In the genomic region with DNA sequence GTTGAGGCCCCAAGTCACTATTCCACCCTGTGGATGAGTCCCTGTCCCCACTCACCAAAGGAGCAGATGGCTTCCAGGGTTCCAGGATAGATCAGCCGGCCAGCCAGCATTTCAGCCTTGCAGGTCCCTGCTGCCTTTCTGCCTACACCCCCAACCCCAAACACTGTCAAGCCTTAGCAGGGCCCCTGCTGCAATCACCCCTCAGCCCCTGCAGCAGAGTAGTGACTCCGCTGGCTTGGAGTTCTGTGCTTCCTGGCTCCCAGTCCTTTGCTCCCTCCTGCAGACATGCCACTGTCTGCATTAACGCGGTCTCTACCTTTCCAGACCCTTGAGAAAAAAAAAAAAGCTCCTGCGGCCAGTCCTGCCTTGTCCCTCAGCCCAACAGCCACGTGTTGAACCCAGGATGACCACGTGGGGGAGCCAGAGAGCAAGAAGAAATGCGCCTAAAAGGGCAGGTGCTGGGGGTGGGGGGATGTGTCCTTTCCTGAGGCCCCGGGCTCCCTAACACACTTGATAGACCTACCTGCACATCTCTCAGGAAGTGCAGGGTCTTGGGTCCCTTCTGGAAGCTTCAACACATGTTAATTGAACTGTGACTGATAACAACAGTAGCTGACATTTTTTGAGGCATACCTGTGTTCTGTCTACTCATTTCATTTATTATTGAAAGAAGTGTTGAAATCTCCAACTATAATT, we compare ENCODE assay signal across 8 cellular contexts. TPM values are rescaled to one million over a fixed set of nuclear protein-coding genes. Genes with fewer than 3 reads are reported as not detected.
DNase-seq lines count a peak whose midpoint lies in the region; ATAC-seq and TF ChIP-seq lines count a peak whose summit lies in the region.

No MANE protein-coding gene starts in this region.

- H2BK15ac ChIP-seq in IMR-90 (ENCODE audit: low read depth, low read length), result no peak overlapping the region

- in situ Hi-C loops in IMR-90 (cut with MboI; ENCODE audit: low sequenced_read_pairs), result loop anchor here (5.0 kb wide), 2 partner anchors 38 to 62 kb away; no protein-coding TSS in a partner anchor

- 0% methylated on average over 1 of the region's 9 CpGs; no CpG with 5 or more reads in 1 of the 2 experiments for WGBS in IMR-90 (ENCODE audit: extremely low coverage in 2 of 2, insufficient read length in 1 of 2), 2 experiments
- 12% methylated on average over 9 of the region's 9 CpGs for WGBS in tibial nerve, 2 donors

- H3K27me3 ChIP-seq in IMR-90 (ENCODE audit: control insufficient read depth, insufficient read depth, low read length), result peaks cover 2% of the 10 kb centered on the region
- no peaks in the 10 kb centered on the region for H3K27me3 ChIP-seq in Peyer's patch
- H3K27me3 ChIP-seq in tibial nerve, result no peaks in the 10 kb centered on the region

- peaks cover 5% of the 10 kb centered on the region for H4K20me1 ChIP-seq in IMR-90 (ENCODE audit: insufficient read depth, low read length)

- TF ChIP-seq POLR2A in IMR-90 (IDR thresholded peaks at IDR 0.05; ENCODE audit: low read depth, low read length) (no peak), Peyer's patch (IDR thresholded peaks at IDR 0.05) (no peak), tibial nerve (IDR thresholded peaks at IDR 0.05) (no peak)

- H3K9me1 ChIP-seq in IMR-90 (ENCODE audit: insufficient read depth, low read length), result no peaks in the 10 kb centered on the region

- no peak overlapping the region for H3K18ac ChIP-seq in IMR-90 (ENCODE audit: low read depth, low read length)

- H3K4me2 ChIP-seq in IMR-90 (ENCODE audit: low read depth, low read length), result no peak overlapping the region

- ATAC-seq in IMR-90 (ENCODE audit: low read depth), result peak; percentile 96
- no peak for ATAC-seq in HG02973 (IDR thresholded peaks at IDR 0.05; ENCODE audit: unreplicated experiment)

- H3K4me3 ChIP-seq in IMR-90 (ENCODE audit: insufficient read depth, low read depth, low read length) (no peak overlapping the region), Peyer's patch (no peak overlapping the region), fibroblast of the aortic adventitia (ENCODE audit: low read depth, low read length) (no peak overlapping the region), tibial nerve (no peak overlapping the region)

- dilution Hi-C loops in IMR-90 (cut with HindIII; ENCODE audit: low sequenced_read_pairs, unreplicated experiment), result no loop called here

- BruUV-seq in IMR-90 (replicated peaks; lab: Mats Ljungman, UMichigan), result no TSS peak

- H3K79me1 ChIP-seq in IMR-90 (ENCODE audit: low read depth in 1 of 2, low read length in 2 of 2), result no peaks in the 10 kb centered on the region

- POLR2A ChIA-PET in IMR-90 (lab: Charles Lee; ENCODE audit: unreplicated experiment), result interaction anchor here (0.6 kb wide), 1 partner anchor 29 kb away, joined by 4 read pairs; no protein-coding TSS in a partner anchor

- H3K23ac ChIP-seq in IMR-90 (ENCODE audit: low read depth, low read length), result no peak overlapping the region

- H3K36me3 ChIP-seq in IMR-90 (ENCODE audit: control insufficient read depth, insufficient read depth, low read length), result no peaks in the 10 kb centered on the region
- H3K36me3 ChIP-seq in Peyer's patch, result no peaks in the 10 kb centered on the region
- no peaks in the 10 kb centered on the region for H3K36me3 ChIP-seq in tibial nerve

- TF ChIP-seq EP300 in tibial nerve (IDR thresholded peaks at IDR 0.05), result no peak

- no peak overlapping the region for H4K8ac ChIP-seq in IMR-90 (ENCODE audit: low read depth in 2 of 2, low read length in 2 of 2)

- no peak overlapping the region for H4K91ac ChIP-seq in IMR-90 (ENCODE audit: insufficient read depth, low read depth, low read length)

- no peak overlapping the region for H2AFZ ChIP-seq in IMR-90 (replicated peaks; ENCODE audit: low read length, poor library complexity)

- H3K4me1 ChIP-seq in IMR-90 (ENCODE audit: control insufficient read depth, insufficient read depth, low read length), result no peaks in the 10 kb centered on the region
- H3K4me1 ChIP-seq in Peyer's patch, result peaks cover 0 to 7% (median 0%) of the 10 kb centered on the region in 4 donors
- H3K4me1 ChIP-seq in tibial nerve, result peaks cover 0 to 26% (median 10%) of the 10 kb centered on the region in 4 donors

- H3K4ac ChIP-seq in IMR-90 (ENCODE audit: low read depth, low read length), result no peak overlapping the region

- peak; percentile 68 for TF ChIP-seq RAD21 in IMR-90 (IDR thresholded peaks at IDR 0.05; ENCODE audit: low read length)

- H2BK120ac ChIP-seq in IMR-90 (ENCODE audit: low read depth, low read length), result no peak overlapping the region

- peak overlapping the region; percentile 60 for H2AK9ac ChIP-seq in IMR-90 (replicated peaks; ENCODE audit: low read depth, low read length, poor library complexity)

- CTCF ChIA-PET in IMR-90 (lab: Yijun Ruan, JAX), result interaction anchor here (0.6 to 1.4 kb wide), 17 partner anchors 9 to 851 kb away, joined by 3 to 10 read pairs (median 3); no protein-coding TSS in a partner anchor

- H3K14ac ChIP-seq in IMR-90 (replicated peaks; ENCODE audit: low read depth, low read length), result no peak overlapping the region

- H4K5ac ChIP-seq in IMR-90 (ENCODE audit: low read depth, low read length), result no peak overlapping the region

- TF ChIP-seq CTCF in IMR-90 (conservative IDR thresholded peaks at IDR 0.05; ENCODE audit: low read depth, low read length) (peak; percentile 74), Peyer's patch (IDR thresholded peaks at IDR 0.05) (peak; percentile 61 to 92 (median 74)), fibroblast of the aortic adventitia (IDR thresholded peaks at IDR 0.05; ENCODE audit: insufficient read depth, low read length) (peak; percentile 92), tibial nerve (IDR thresholded peaks at IDR 0.05) (peak; percentile 69 to 92 (median 83))

- peak; percentile 63 for DNase-seq in ELR (ENCODE audit: low read depth)
- peak; percentile 31 for DNase-seq in IMR-90
- peak; percentile 74 to 91 (median 78) for DNase-seq in Peyer's patch
- peak; percentile 69 for DNase-seq in activated T-helper 1 cell treated with Interleukin-2 at 50 U/mL for 16 hours (ENCODE audit: low read depth)
- DNase-seq in fibroblast of the aortic adventitia (ENCODE audit: low read depth), result peak; percentile 45
- peak; percentile 58 for DNase-seq in occipital lobe (lab: John Stamatoyannopoulos, UW)
- peak; percentile 67 to 85 for DNase-seq in tibial nerve (ENCODE audit: low spot score in 2 of 2)

- H3K9ac ChIP-seq in IMR-90 (ENCODE audit: low read depth, low read length), result no peak overlapping the region

- H3K9me3 ChIP-seq in IMR-90 (ENCODE audit: control insufficient read depth, insufficient read depth, low read length), result no peaks in the 10 kb centered on the region
- H3K9me3 ChIP-seq in Peyer's patch, result no peaks in the 10 kb centered on the region
- no peaks in the 10 kb centered on the region for H3K9me3 ChIP-seq in tibial nerve

- intact Hi-C loops in IMR-90 (cut with micrococcal nuclease), result loop anchor here (2.0 kb wide), 1 partner anchor 38 kb away; no protein-coding TSS in a partner anchor

- no peak overlapping the region for H2BK20ac ChIP-seq in IMR-90 (ENCODE audit: low read depth, low read length)

- no peak overlapping the region for H3K56ac ChIP-seq in IMR-90 (ENCODE audit: extremely low read depth, insufficient read depth, low read length)

- H2AK5ac ChIP-seq in IMR-90 (ENCODE audit: low read depth, low read length), result peak overlapping the region; percentile 37; the same call in 1 of the 2 replicates

- H3K27ac ChIP-seq in IMR-90 (ENCODE audit: insufficient read depth, low read length) (no peak overlapping the region), Peyer's patch (no peak overlapping the region), tibial nerve (no peak overlapping the region)

- H2BK5ac ChIP-seq in IMR-90 (ENCODE audit: low read depth, low read length, poor library complexity, severe bottlenecking), result no peak overlapping the region

TF ChIP-seq in IMR-90, 13 proteins besides CTCF, POLR2A, EP300 and RAD21:
- TF ChIP-seq SMC3 (IDR thresholded peaks at IDR 0.05; ENCODE audit: low read depth, low read length), result peak; percentile 75
- no peak for TF ChIP-seq FOS (IDR thresholded peaks at IDR 0.05; ENCODE audit: low read depth, low read length)
- TF ChIP-seq, protein P1, sequence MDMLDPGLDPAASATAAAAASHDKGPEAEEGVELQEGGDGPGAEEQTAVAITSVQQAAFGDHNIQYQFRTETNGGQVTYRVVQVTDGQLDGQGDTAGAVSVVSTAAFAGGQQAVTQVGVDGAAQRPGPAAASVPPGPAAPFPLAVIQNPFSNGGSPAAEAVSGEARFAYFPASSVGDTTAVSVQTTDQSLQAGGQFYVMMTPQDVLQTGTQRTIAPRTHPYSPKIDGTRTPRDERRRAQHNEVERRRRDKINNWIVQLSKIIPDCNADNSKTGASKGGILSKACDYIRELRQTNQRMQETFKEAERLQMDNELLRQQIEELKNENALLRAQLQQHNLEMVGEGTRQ (IDR thresholded peaks at IDR 0.05; ENCODE audit: low read depth, low read length), result peak; percentile 80
- no peak for TF ChIP-seq MAFK (IDR thresholded peaks at IDR 0.05; ENCODE audit: low read depth, low read length)

RNA-seq across cellular contexts. Expression of a gene that starts 37.4 kb away (rescaled TPM):
- total RNA-seq in IMR-90 (2012; rRNA removed), result 0.18 and 0.56 TPM in 2 replicates
- 1.1 TPM in 2 replicates for polyA plus RNA-seq in IMR-90 (2012; rRNA removed)
- 0.39 and 1.2 TPM in 2 replicates for polyA plus RNA-seq in IMR-90 (2012; cell fraction: cytosol; rRNA removed)
- polyA plus RNA-seq in IMR-90 (2012; cell fraction: nucleus; rRNA removed; ENCODE audit: low replicate concordance), result 2.3 and 3.2 TPM in 2 replicates
- 10 to 100 TPM in 2 of 4 donors, 1 to 10 TPM in 2; 7.4 to 35.5 (median 10.0) TPM for total RNA-seq in Peyer's patch
- total RNA-seq in fibroblast of the aortic adventitia (ENCODE audit: low replicate concordance), result 4.1 and 6.6 TPM in 2 replicates
- total RNA-seq in occipital lobe, result 0.62 TPM
- 10 to 100 TPM; 24.0 to 32.9 (median 30.2) TPM for total RNA-seq in tibial nerve
